ENCODE assay signal across 9 cellular contexts in genomic region chr10:71266147-71266917, GRCh38. TPM values are rescaled to one million over a fixed set of nuclear protein-coding genes. Genes with fewer than 3 reads are reported as not detected.
DNase-seq lines count a peak whose midpoint lies in the region; FAIRE-seq and TF ChIP-seq lines count a peak whose summit lies in the region.
"Had no signal": no experiment of that assay in that cellular context is flagged by ENCODE, and none has a peak within 500 bp of the region (broad histone marks: within the 10 kb centered on the region; RNA-seq: fewer than 3 reads in every experiment).

No MANE protein-coding gene starts in this region.

- peaks cover 20% of the 10 kb centered on the region for H3K4me1 ChIP-seq in keratinocyte (ENCODE audit: control insufficient read depth, extremely low read depth, insufficient read depth, low read length)

- H3K4me3 ChIP-seq in keratinocyte (ENCODE audit: control insufficient read depth in 2 of 3, extremely low read depth in 1 of 3, insufficient read depth in 2 of 3, low read depth in 1 of 3, low read length in 3 of 3), result no peak overlapping the region

- H3K4me2 ChIP-seq in keratinocyte (ENCODE audit: control insufficient read depth, extremely low read depth, insufficient read depth, low read depth, low read length), result peak overlapping the region; percentile 7

- no peaks in the 10 kb centered on the region for H3K9me3 ChIP-seq in keratinocyte (ENCODE audit: control insufficient read depth, low read depth, low read length)

- no peak for TF ChIP-seq CTCF in keratinocyte (optimal IDR thresholded peaks at IDR 0.05 in 1 of 3, IDR thresholded peaks at IDR 0.05 in 1 of 3, conservative IDR thresholded peaks at IDR 0.05 in 1 of 3; ENCODE audit: extremely low read depth in 1 of 3, insufficient read depth in 2 of 3, low read length in 3 of 3)

- H3K27ac ChIP-seq in keratinocyte (ENCODE audit: control insufficient read depth, insufficient read depth, low read length), result peak overlapping the region; percentile 57

- dilution Hi-C loops in keratinocyte (cut with MboI; ENCODE audit: extremely low pct_ligation_motif_present, low sequenced_read_pairs), result no loop called here

- peak; percentile 1 for DNase-seq in NCI-H748 (lab: John Stamatoyannopoulos, UW; ENCODE audit: unreplicated experiment)
- DNase-seq in NCI-H748 treated with DMSO at 0.1 percent for 48 hours (lab: John Stamatoyannopoulos, UW), result no peak
- DNase-seq in amniotic epithelial cell (ENCODE audit: low read depth), result peak; percentile 47
- DNase-seq in keratinocyte (ENCODE audit: low read depth, low spot score), result no peak
- peak; percentile 75 for DNase-seq in ureter (ENCODE audit: low spot score)
- no peak for DNase-seq in NOMO-1 treated with dmso at 0.1 percent for 144 hours (lab: John Stamatoyannopoulos, UW; ENCODE audit: unreplicated experiment)
- DNase-seq in central memory CD4-positive, alpha-beta T cell, result no peak
- DNase-seq in SHP77 (lab: John Stamatoyannopoulos, UW), result no peak

- no peaks in the 10 kb centered on the region for H3K9me1 ChIP-seq in keratinocyte (ENCODE audit: control insufficient read depth, extremely low read depth, insufficient read depth, low read length)

- no peak overlapping the region for H2AFZ ChIP-seq in keratinocyte (ENCODE audit: control insufficient read depth, low read length)

- H3K27me3 ChIP-seq in keratinocyte (ENCODE audit: control insufficient read depth, extremely low read depth, insufficient read depth, low read length), result no peaks in the 10 kb centered on the region

- FAIRE-seq in keratinocyte (lab: Jason Lieb, UNC), result no peak

- H3K36me3 ChIP-seq in keratinocyte (ENCODE audit: control insufficient read depth in 2 of 2, extremely low read depth in 1 of 2, insufficient read depth in 2 of 2, low read length in 2 of 2), result no peaks in the 10 kb centered on the region

- no peaks in the 10 kb centered on the region for H3K79me2 ChIP-seq in keratinocyte (ENCODE audit: control insufficient read depth, insufficient read depth, low read length)

- H4K20me1 ChIP-seq in keratinocyte (ENCODE audit: control insufficient read depth, extremely low read depth, insufficient read depth, low read length), result no peaks in the 10 kb centered on the region

- H3K9ac ChIP-seq in keratinocyte (ENCODE audit: control insufficient read depth, extremely low read depth, insufficient read depth, low read length), result peak overlapping the region; percentile 48

RNA-seq across cellular contexts. Expression of gene SLC29A3, which starts 52.7 kb away (rescaled TPM):
- polyA plus RNA-seq in keratinocyte, result 0.29 to 0.76 TPM (median 0.52 TPM) in 3 replicates
- polyA plus RNA-seq in keratinocyte (2011; ENCODE audit: low read depth), result not detected
- polyA plus RNA-seq in keratinocyte (2011; cell fraction: cytosol; rRNA removed), result 0.56 and 0.58 TPM in 2 replicates
- polyA plus RNA-seq in keratinocyte (2011; cell fraction: nucleus; rRNA removed), result 1.3 and 1.5 TPM in 2 replicates
- 0.61 and 1.1 TPM in 2 replicates for polyA plus RNA-seq in keratinocyte (2012; ENCODE audit: low replicate concordance)
- 0.64 to 1.4 TPM (median 1.3 TPM) in 3 replicates for polyA minus RNA-seq in keratinocyte
- not detected for polyA minus RNA-seq in keratinocyte (2011; cell fraction: cytosol; rRNA and poly(A)+ RNA removed)
- 1.1 and 1.4 TPM in 2 replicates for polyA minus RNA-seq in keratinocyte (2011; cell fraction: nucleus; rRNA and poly(A)+ RNA removed)
- 22.4 TPM for total RNA-seq in ureter

RNA-seq across cellular contexts. Expression of gene UNC5B, which starts 54.0 kb away (rescaled TPM):
- polyA plus RNA-seq in keratinocyte, result 0.96 to 3.1 TPM (median 1.1 TPM) in 3 replicates
- 10.8 TPM for polyA plus RNA-seq in keratinocyte (2011; ENCODE audit: low read depth)
- 0.84 and 0.92 TPM in 2 replicates for polyA plus RNA-seq in keratinocyte (2011; cell fraction: cytosol; rRNA removed)
- 5.1 and 6.0 TPM in 2 replicates for polyA plus RNA-seq in keratinocyte (2011; cell fraction: nucleus; rRNA removed)
- polyA plus RNA-seq in keratinocyte (2012; ENCODE audit: low replicate concordance), result 1.2 and 23.9 TPM in 2 replicates
- polyA minus RNA-seq in keratinocyte, result 2.4 to 5.0 TPM (median 3.4 TPM) in 3 replicates
- polyA minus RNA-seq in keratinocyte (2011; cell fraction: cytosol; rRNA and poly(A)+ RNA removed), result 2.9 TPM
- 6.2 and 7.8 TPM in 2 replicates for polyA minus RNA-seq in keratinocyte (2011; cell fraction: nucleus; rRNA and poly(A)+ RNA removed)
- 61.8 TPM for total RNA-seq in ureter
- total RNA-seq: OCI-LY7 had no signal

Comparison
In these comparisons a context has a peak if more than half of its experiments do, and no peak if none do; other contexts are left out.
1. DNase-seq: peak in NCI-H748 (single experiment), amniotic epithelial cell (single experiment) and ureter (single experiment); none in NCI-H748 treated with DMSO at 0.1 percent for 48 hours (single experiment), keratinocyte (single experiment), NOMO-1 treated with dmso at 0.1 percent for 144 hours (single experiment), central memory CD4-positive, alpha-beta T cell (single experiment) and SHP77 (0 of 2).